Comparison of ENCODE assay signal across 20 cellular contexts in the genomic region with DNA sequence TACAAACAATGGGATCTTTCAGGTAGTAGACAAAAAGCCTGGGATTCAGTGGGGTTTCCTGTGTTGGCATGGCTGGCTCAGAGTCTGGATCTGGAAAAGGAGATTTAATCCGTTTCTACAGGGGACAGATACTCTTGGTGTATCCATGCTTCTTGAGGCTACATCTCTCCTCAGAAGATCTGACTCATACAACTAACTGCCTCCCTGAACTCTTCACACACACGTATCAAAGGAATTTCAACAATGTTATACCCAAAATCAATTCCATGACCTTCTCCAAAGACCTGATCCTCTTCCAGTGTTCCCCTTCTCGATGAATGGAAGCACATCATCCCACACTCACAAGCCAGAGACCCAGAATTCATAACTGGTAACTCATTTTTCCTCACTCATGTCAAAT.
"Had no signal": no experiment of that assay in that cellular context is flagged by ENCODE, and none has a peak within 500 bp of the region (broad histone marks: within the 10 kb centered on the region; RNA-seq: fewer than 3 reads in every experiment).

No MANE protein-coding gene starts in this region.

- H3K9me3 ChIP-seq: neutrophil, sigmoid colon, thyroid gland had no signal

- DNase-seq: effector CD4-positive, alpha-beta T cell; endodermal cell; erythroblast; foreskin keratinocyte; immature natural killer cell; left colon; left ventricle myocardium superior; mesenchymal stem cell; naive B cell; sigmoid colon; small intestine; stimulated activated CD4-positive, alpha-beta T cell treated with anti-CD3 and anti-CD28 coated beads, Interleukin-12 subunit alpha, Interleukin-12 subunit beta, amount 100 ng/mL, for 4 hours; stimulated activated CD4-positive, alpha-beta T cell treated with anti-CD3 and anti-CD28 coated beads, Interleukin-2, amount 100 ng/mL, for 48 hours; stimulated activated naive CD4-positive, alpha-beta T cell treated with Interleukin-2 at 50 U/mL for 16 hours; thyroid gland had no signal

- H3K4me3 Mint-ChIP-seq: endodermal cell, immature natural killer cell, naive B cell, nephron, type B pancreatic cell had no signal

- H3K4me1 ChIP-seq: foreskin keratinocyte, sigmoid colon, thyroid gland had no signal

- H3K36me3 Mint-ChIP-seq: naive B cell, type B pancreatic cell had no signal

- H3K4me1 Mint-ChIP-seq: endodermal cell, immature natural killer cell, naive B cell, nephron had no signal

- ATAC-seq: foreskin keratinocyte, left colon, left ventricle myocardium superior had no signal

- H3K27ac ChIP-seq: coronary artery, foreskin keratinocyte, neutrophil, sigmoid colon, thyroid gland had no signal

- H3K4me3 ChIP-seq: coronary artery, lung, sigmoid colon, thyroid gland had no signal

- H3K9me3 Mint-ChIP-seq: endodermal cell, nephron had no signal

- H3K27me3 ChIP-seq: foreskin keratinocyte, neutrophil, sigmoid colon, thyroid gland had no signal

- H3K27me3 Mint-ChIP-seq: naive B cell, type B pancreatic cell had no signal

- H3K36me3 ChIP-seq: neutrophil, sigmoid colon, thyroid gland had no signal

- H3K27ac Mint-ChIP-seq: endodermal cell, immature natural killer cell, naive B cell, nephron, type B pancreatic cell had no signal
